7 cellular contexts compared by ENCODE assay signal in the genomic region with DNA sequence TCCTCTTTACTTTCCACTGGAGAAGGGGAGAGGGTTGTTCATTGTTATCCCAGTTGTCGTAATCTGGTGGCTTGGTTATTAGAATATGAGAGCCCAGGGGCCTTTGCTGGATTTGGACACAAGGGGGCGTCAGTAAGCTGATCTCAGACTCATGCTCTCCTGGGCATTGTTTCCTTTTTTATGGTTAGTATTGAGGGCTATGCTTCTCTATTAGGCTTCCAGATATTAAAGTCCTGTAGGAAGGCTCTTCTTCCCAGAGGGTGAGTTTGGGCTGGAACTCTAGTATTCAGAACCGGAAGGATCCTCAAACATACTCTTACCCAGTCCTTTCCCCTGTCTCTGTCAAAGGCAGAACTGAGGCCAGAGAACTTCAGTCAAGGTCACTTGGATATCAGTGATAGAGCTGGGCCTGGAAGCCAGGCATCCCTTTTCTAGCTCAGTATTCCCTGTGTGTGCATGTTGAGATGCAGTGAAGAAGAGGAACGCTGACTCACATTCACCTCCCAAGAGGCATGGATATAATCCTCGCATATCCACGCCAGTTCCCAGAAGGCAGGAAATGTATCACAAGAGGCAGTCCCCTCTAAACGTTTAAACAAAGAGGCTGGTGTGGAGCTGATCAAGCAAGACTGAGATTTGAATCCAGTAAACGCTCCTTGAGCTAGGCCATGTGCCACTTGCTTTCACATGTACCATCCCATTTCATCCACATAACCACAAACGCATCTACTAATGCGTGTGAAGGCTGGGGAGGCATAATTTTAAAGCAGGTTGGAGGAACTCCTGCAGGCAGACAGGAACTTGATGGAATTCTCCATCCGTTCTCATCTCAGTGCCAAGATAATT. TPM values are rescaled to one million over a fixed set of nuclear protein-coding genes. Genes with fewer than 3 reads are reported as not detected.
DNase-seq lines count a peak whose midpoint lies in the region; ATAC-seq and TF ChIP-seq lines count a peak whose summit lies in the region.

No MANE protein-coding gene starts in this region.

- DNase-seq in GM10266 (ENCODE audit: extremely low spot score) (peak; percentile 71), NCI-H146 treated with DMSO at 0.1 percent for 48 hours (lab: John Stamatoyannopoulos, UW; ENCODE audit: unreplicated experiment) (peak; percentile 29), T1000 (lab: John Stamatoyannopoulos, UW) (peak; percentile 44), immature natural killer cell (peak; percentile 44 to 63 (median 56)), spleen (peak; percentile 70)

- intact Hi-C loops in spleen (cut with DNase I; ENCODE audit: low total_unique reads): loop anchor here (5.0 kb wide), 1 partner anchor 258 kb away; no protein-coding TSS in a partner anchor

- TF ChIP-seq POLR2A in spleen (IDR thresholded peaks at IDR 0.05): no peak

- TF ChIP-seq CTCF in GM10266 (IDR thresholded peaks at IDR 0.05; ENCODE audit: control insufficient read depth, insufficient read depth, low read depth, missing control alignments) (peak; percentile 83), brain (conservative IDR thresholded peaks at IDR 0.05) (peak; percentile 80 to 84), spleen (IDR thresholded peaks at IDR 0.05 in 8 of 11, conservative IDR thresholded peaks at IDR 0.05 in 3 of 11) (peak; percentile 49 to 88 (median 75))

- H3K4me1 Mint-ChIP-seq in brain (peaks cover 42% of the 10 kb centered on the region), immature natural killer cell (peaks cover 3 to 7% of the 10 kb centered on the region in 2 donors)

- no peaks in the 10 kb centered on the region for H3K9me3 ChIP-seq in spleen

- peaks cover 4 to 100% (median 91%) of the 10 kb centered on the region in 6 donors for H3K36me3 ChIP-seq in spleen

- H3K27me3 Mint-ChIP-seq in brain: peaks cover under 1% of the 10 kb centered on the region
- peaks cover 0 to 5% (median 0%) of the 10 kb centered on the region in 3 donors for H3K27me3 Mint-ChIP-seq in immature natural killer cell (ENCODE audit: low read depth in 3 of 3)

- H3K27ac ChIP-seq in spleen: peak overlapping the region in 6 of 8 donors; percentile 23 to 78 (median 53)

- no peak overlapping the region for H3K4me3 Mint-ChIP-seq in brain
- H3K4me3 Mint-ChIP-seq in immature natural killer cell: no peak overlapping the region

- H3K4me3 ChIP-seq in spleen: no peak overlapping the region

- H3K27ac Mint-ChIP-seq in brain: peak overlapping the region; percentile 48 to 94 (median 62)
- H3K27ac Mint-ChIP-seq in immature natural killer cell: peak overlapping the region in 3 of 6 donors; percentile 32 to 59 (median 57)

- 60 to 76% (median 70%) methylated on average over 11 of the region's 11 CpGs for WGBS in spleen, 5 donors

- H3K4me1 ChIP-seq in spleen: peaks cover 0 to 15% (median 4%) of the 10 kb centered on the region in 6 donors

- ATAC-seq in GM21786 (IDR thresholded peaks at IDR 0.05; ENCODE audit: unreplicated experiment): no peak

- H3K36me3 Mint-ChIP-seq in brain (peaks cover 69% of the 10 kb centered on the region), immature natural killer cell (peaks cover 33 to 72% (median 33%) of the 10 kb centered on the region in 3 donors)

- no peaks in the 10 kb centered on the region for H3K9me3 Mint-ChIP-seq in brain
- H3K9me3 Mint-ChIP-seq in immature natural killer cell: no peaks in the 10 kb centered on the region

- no peaks in the 10 kb centered on the region for H3K27me3 ChIP-seq in spleen (replicated peaks in 1 of 7)

RNA-seq across cellular contexts. Expression of gene UBE3B, which starts 41.6 kb away (rescaled TPM):
- 21.9 TPM for polyA plus RNA-seq in brain (ENCODE audit: insufficient read depth, low read depth, low replicate concordance)
- polyA plus RNA-seq in immature natural killer cell: 10 to 100 TPM; 25.3 to 41.2 (median 34.2) TPM
- total RNA-seq in spleen: 10 to 100 TPM; 33.1 to 63.1 (median 43.1) TPM
- polyA plus RNA-seq in spleen: 1 to 10 TPM; 5.7 to 9.2 (median 6.9) TPM

RNA-seq across cellular contexts. Expression of gene KCTD10, which starts 41.9 kb away (rescaled TPM):
- polyA plus RNA-seq in brain (ENCODE audit: insufficient read depth, low read depth, low replicate concordance): 26.4 TPM
- 100 to 1,000 TPM in 2 of 3 donors, 10 to 100 TPM in 1; 59.7 to 204 (median 127) TPM for polyA plus RNA-seq in immature natural killer cell
- total RNA-seq in spleen: 10 to 100 TPM; 43.4 to 72.5 (median 49.9) TPM
- polyA plus RNA-seq in spleen: 10 to 100 TPM; 10.4 to 20.6 (median 11.7) TPM

RNA-seq across cellular contexts. Expression of gene MMAB, which starts 54.3 kb away (rescaled TPM):
- 62.8 TPM for polyA plus RNA-seq in brain (ENCODE audit: insufficient read depth, low read depth, low replicate concordance)
- polyA plus RNA-seq in immature natural killer cell: 10 to 100 TPM; 25.6 to 61.6 (median 59.0) TPM
- total RNA-seq in spleen: 10 to 100 TPM; 14.5 to 23.0 (median 19.3) TPM
- polyA plus RNA-seq in spleen: 10 to 100 TPM; 31.1 to 41.7 (median 33.6) TPM

RNA-seq across cellular contexts. Expression of gene MVK, which starts 54.6 kb away (rescaled TPM):
- polyA plus RNA-seq in brain (ENCODE audit: insufficient read depth, low read depth, low replicate concordance) (33.4 TPM), immature natural killer cell (1 to 10 TPM; 3.4 to 4.9 (median 4.2) TPM), spleen (10 to 100 TPM in 2 of 3 donors, 1 to 10 TPM in 1; 7.8 to 16.5 (median 11.3) TPM)
- 10 to 100 TPM in 2 of 7 donors, 1 to 10 TPM in 5; 6.2 to 11.4 (median 9.2) TPM for total RNA-seq in spleen
